In the genomic region with DNA sequence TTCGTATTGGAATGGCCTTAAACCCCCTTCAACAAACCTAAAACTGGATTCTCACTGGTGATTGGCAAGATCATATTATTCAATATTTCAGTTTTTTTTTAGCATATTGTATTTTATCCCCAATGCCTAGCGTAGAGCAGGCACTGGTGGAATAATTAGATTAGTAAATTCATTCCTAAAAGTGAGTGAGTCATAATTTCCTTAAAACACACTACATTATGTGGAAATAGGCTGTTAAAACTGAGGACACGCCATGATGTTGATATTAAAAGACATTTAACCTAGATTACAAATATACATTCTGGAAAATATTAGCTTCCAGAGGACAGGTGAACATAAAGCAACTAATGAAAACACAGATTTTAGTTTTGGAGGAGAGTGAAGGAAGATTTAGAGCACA, we compare ENCODE assay signal across 17 cellular contexts.
DNase-seq lines count a peak whose midpoint lies in the region; TF ChIP-seq lines count a peak whose summit lies in the region.
"Had no signal": no experiment of that assay in that cellular context is flagged by ENCODE, and none has a peak within 500 bp of the region (broad histone marks: within the 10 kb centered on the region; RNA-seq: fewer than 3 reads in every experiment).

No MANE protein-coding gene starts in this region.

- no peak for TF ChIP-seq POLR2A in esophagus squamous epithelium (IDR thresholded peaks at IDR 0.05)

- no peaks in the 10 kb centered on the region for H4K20me1 ChIP-seq in mammary epithelial cell (ENCODE audit: insufficient read depth, low read length)
- H4K20me1 ChIP-seq: BLaER1 had no signal

- no peaks in the 10 kb centered on the region for H3K27me3 Mint-ChIP-seq in MCF 10A (ENCODE audit: insufficient read depth, unreplicated experiment)

- BruUV-seq in MCF 10A (replicated peaks; lab: Mats Ljungman, UMichigan) = no TSS peak
- no TSS peak for BruUV-seq in mammary epithelial cell (replicated peaks; lab: Mats Ljungman, UMichigan)

- H3K9me3 ChIP-seq in mammary epithelial cell (replicated peaks; ENCODE audit: insufficient read depth, low read length) (no peaks in the 10 kb centered on the region), esophagus squamous epithelium (no peaks in the 10 kb centered on the region)

- H2AFZ ChIP-seq in mammary epithelial cell (ENCODE audit: low read depth, low read length) = no peak overlapping the region

- WGBS in mammary epithelial cell (ENCODE audit: low coverage, missing lambda C conversion rate) = 91% methylated on average over 3 of the region's 3 CpGs
- WGBS in esophagus squamous epithelium, 2 donors = 75 to 81% methylated on average over 3 of the region's 3 CpGs

- no peak overlapping the region for H3K4me2 ChIP-seq in mammary epithelial cell (ENCODE audit: insufficient read depth, low read depth, low read length)
- H3K4me2 ChIP-seq: BLaER1 had no signal

- no peak overlapping the region for H3K4me3 Mint-ChIP-seq in MCF 10A (ENCODE audit: unreplicated experiment)
- H3K4me3 Mint-ChIP-seq: CD8-positive, alpha-beta T cell had no signal

- in situ Hi-C loops in mammary epithelial cell (cut with MboI; ENCODE audit: low sequenced_read_pairs in 2 of 2) = no loop called here

- no peaks in the 10 kb centered on the region for H3K9me3 Mint-ChIP-seq in MCF 10A (ENCODE audit: unreplicated experiment)

- H3K27ac ChIP-seq in mammary epithelial cell (ENCODE audit: insufficient read depth, low read depth, low read length) (no peak overlapping the region), esophagus squamous epithelium (no peak overlapping the region)
- H3K27ac ChIP-seq: 22Rv1, BLaER1 had no signal

- intact Hi-C loops in MCF 10A (cut with micrococcal nuclease) (no loop called here), mammary epithelial cell (cut with micrococcal nuclease) (no loop called here), esophagus squamous epithelium (cut with DNase I) (no loop called here)

- POLR2A ChIA-PET in MCF 10A (lab: Yijun Ruan, JAX) = no interaction called here

- H3K9ac ChIP-seq in mammary epithelial cell (ENCODE audit: insufficient read depth, low read length) = no peak overlapping the region
- H3K9ac ChIP-seq: BLaER1 had no signal

- no peaks in the 10 kb centered on the region for H3K4me1 ChIP-seq in mammary epithelial cell (ENCODE audit: insufficient read depth, low read length)
- H3K4me1 ChIP-seq in esophagus squamous epithelium = no peaks in the 10 kb centered on the region
- H3K4me1 ChIP-seq: BLaER1 had no signal

- no peak overlapping the region for H3K27ac Mint-ChIP-seq in MCF 10A (ENCODE audit: low read depth, unreplicated experiment)
- H3K27ac Mint-ChIP-seq: CD8-positive, alpha-beta T cell had no signal

- peaks cover 53% of the 10 kb centered on the region for H3K36me3 Mint-ChIP-seq in MCF 10A (ENCODE audit: insufficient read depth, unreplicated experiment)
- H3K36me3 Mint-ChIP-seq: CD8-positive, alpha-beta T cell had no signal

- H3K27me3 ChIP-seq in mammary epithelial cell (ENCODE audit: insufficient read depth, low read length) = no peaks in the 10 kb centered on the region
- no peaks in the 10 kb centered on the region for H3K27me3 ChIP-seq in esophagus squamous epithelium
- H3K27me3 ChIP-seq: BLaER1 had no signal

- DNase-seq in MCF 10A (ENCODE audit: unreplicated experiment) = peak; percentile 21
- no peak for DNase-seq in mammary epithelial cell
- peak; percentile 17 to 36 for DNase-seq in dermis microvascular lymphatic vessel endothelial cell (ENCODE audit: low read depth in 2 of 2)
- peak; percentile 47 for DNase-seq in fibroblast of villous mesenchyme (ENCODE audit: low read depth)
- no peak for DNase-seq in epidermal melanocyte (ENCODE audit: insufficient read length, low spot score)
- no peak for DNase-seq in iPS-NIHi7 (ENCODE audit: extremely low spot score)
- DNase-seq in activated CD4-positive, CD25-positive, alpha-beta regulatory T cell treated with anti-CD3 and anti-CD28 coated beads, Interleukin-2, amount 50 U/mL, for 72 hours = no peak
- no peak for DNase-seq in esophagus squamous epithelium (lab: John Stamatoyannopoulos, UW)
- DNase-seq: CD8-positive, alpha-beta T cell; MV-4-11; NCI-H1436; NCI-H2029; NCI-H2171; NCI-H446 had no signal

- H3K4me3 ChIP-seq in mammary epithelial cell (replicated peaks in 1 of 3; ENCODE audit: insufficient read depth in 1 of 3, low read depth in 2 of 3, low read length in 3 of 3) (no peak overlapping the region), fibroblast of villous mesenchyme (ENCODE audit: low read depth, low read length) (no peak overlapping the region), esophagus squamous epithelium (no peak overlapping the region)
- H3K4me3 ChIP-seq: BLaER1, GM12878 had no signal

- no peaks in the 10 kb centered on the region for H3K4me1 Mint-ChIP-seq in MCF 10A (ENCODE audit: insufficient read depth, unreplicated experiment)

- dilution Hi-C loops in mammary epithelial cell (cut with HindIII; ENCODE audit: low sequenced_read_pairs) = no loop called here

- H3K79me2 ChIP-seq in mammary epithelial cell (ENCODE audit: insufficient read depth, low read length) = no peaks in the 10 kb centered on the region

- H3K36me3 ChIP-seq in mammary epithelial cell (ENCODE audit: insufficient read depth, low read length) (peaks cover 1% of the 10 kb centered on the region), esophagus squamous epithelium (peaks cover 0 to 86% (median 0%) of the 10 kb centered on the region in 3 donors)

- CTCF ChIA-PET in MCF 10A (lab: Yijun Ruan, JAX) = no interaction called here
- CTCF ChIA-PET in mammary epithelial cell (lab: Charles Lee; ENCODE audit: low non-redundant PET) = no interaction called here

- TF ChIP-seq CTCF in MCF 10A (IDR thresholded peaks at IDR 0.05; ENCODE audit: unreplicated experiment) (no peak), mammary epithelial cell (conservative IDR thresholded peaks at IDR 0.05 in 1 of 2, IDR thresholded peaks at IDR 0.05 in 1 of 2; ENCODE audit: extremely low read depth in 1 of 2, insufficient read depth in 1 of 2, low read depth in 1 of 2, low read length in 2 of 2) (no peak), fibroblast of villous mesenchyme (IDR thresholded peaks at IDR 0.05; ENCODE audit: insufficient read depth, low read depth, low read length) (no peak), esophagus squamous epithelium (IDR thresholded peaks at IDR 0.05) (no peak)

Comparison
In these comparisons a context has a peak if more than half of its experiments do, and no peak if none do; other contexts are left out.
1. DNase-seq: peak in MCF 10A (single experiment), dermis microvascular lymphatic vessel endothelial cell (2 of 2) and fibroblast of villous mesenchyme (single experiment); none in mammary epithelial cell (single experiment), epidermal melanocyte (single experiment), iPS-NIHi7 (single experiment), activated CD4-positive, CD25-positive, alpha-beta regulatory T cell treated with anti-CD3 and anti-CD28 coated beads, Interleukin-2, amount 50 U/mL, for 72 hours (single experiment) and esophagus squamous epithelium (single experiment).